ENCODE assay signal across 10 cellular contexts in the genomic region with DNA sequence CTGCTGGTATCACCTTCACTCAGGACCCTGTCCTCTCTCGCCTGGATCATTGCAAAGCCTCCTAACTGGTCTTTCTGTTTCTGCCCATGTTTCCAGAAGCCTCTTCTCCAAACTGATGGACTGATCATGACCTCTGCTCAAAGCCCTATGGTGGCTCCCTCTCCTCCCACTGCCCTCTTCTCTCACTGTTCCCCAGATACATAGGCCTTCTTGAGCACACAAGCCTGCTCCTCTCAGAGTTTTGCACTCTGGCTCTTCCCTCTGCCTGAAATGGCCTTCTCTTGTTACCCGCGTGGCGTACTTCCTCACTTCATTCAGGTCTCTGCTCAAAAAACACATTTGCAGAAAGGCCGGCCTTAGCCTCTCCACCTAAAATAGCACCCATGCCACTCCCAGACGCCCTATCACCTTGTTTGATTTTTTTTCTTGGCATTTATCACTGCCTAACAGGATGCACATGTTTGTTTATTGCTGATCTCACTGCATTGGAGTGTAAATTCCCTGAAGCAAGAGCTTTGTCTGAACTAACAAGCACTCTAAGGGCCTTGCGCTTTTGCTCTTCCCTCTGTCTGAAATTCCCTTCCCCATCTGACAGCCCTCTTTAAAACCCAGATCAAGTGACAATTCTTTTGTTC. TPM values are rescaled to one million over a fixed set of nuclear protein-coding genes. Genes with fewer than 3 reads are reported as not detected.
DNase-seq lines count a peak whose midpoint lies in the region; ATAC-seq and TF ChIP-seq lines count a peak whose summit lies in the region.
"Had no signal": no experiment of that assay in that cellular context is flagged by ENCODE, and none has a peak within 500 bp of the region (broad histone marks: within the 10 kb centered on the region; RNA-seq: fewer than 3 reads in every experiment).

No MANE protein-coding gene starts in this region.

- no peaks in the 10 kb centered on the region for H3K36me3 ChIP-seq in mucosa of stomach (ENCODE audit: control insufficient read depth, insufficient read depth, low read length)
- H3K36me3 ChIP-seq: spleen, upper lobe of left lung had no signal

- DNase-seq in Caki2 (ENCODE audit: low read depth), result peak; percentile 76
- peak; percentile 90 for DNase-seq in LoVo (ENCODE audit: low spot score)
- no peak for DNase-seq in NCI-H524 treated with DMSO at 0.1 percent for 48 hours (lab: John Stamatoyannopoulos, UW)
- DNase-seq: spleen had no signal

- no peak for ATAC-seq in GM18505 (IDR thresholded peaks at IDR 0.05; ENCODE audit: unreplicated experiment)
- ATAC-seq in GM21423 (IDR thresholded peaks at IDR 0.05; ENCODE audit: unreplicated experiment), result no peak
- no peak for ATAC-seq in GM21515 (IDR thresholded peaks at IDR 0.05; ENCODE audit: unreplicated experiment)

- in situ Hi-C loops in Caki2 (cut with HindIII; ENCODE audit: low pct_unique_long_range_greater_than_20kb, low sequenced_read_pairs), result no loop called here

- peak overlapping the region in 4 of 5 experiments; percentile 15 to 43 (median 28) for H3K27ac Mint-ChIP-seq in brain

- peaks cover 20% of the 10 kb centered on the region for H3K36me3 Mint-ChIP-seq in brain

- H3K4me1 ChIP-seq in mucosa of stomach (ENCODE audit: control insufficient read depth, insufficient read depth, low read length), result peaks cover 29% of the 10 kb centered on the region

- no peak overlapping the region for H3K4me3 ChIP-seq in mucosa of stomach (ENCODE audit: low read length)
- H3K4me3 ChIP-seq: upper lobe of left lung had no signal

- peaks cover 0 to 4% (median 0%) of the 10 kb centered on the region in 5 experiments for H3K9me3 Mint-ChIP-seq in brain

- peak overlapping the region; percentile 40 to 94 (median 74) for H3K4me3 Mint-ChIP-seq in brain

- H3K4me1 Mint-ChIP-seq in brain, result peaks cover 32% of the 10 kb centered on the region

- peaks cover 15% of the 10 kb centered on the region for H3K27me3 Mint-ChIP-seq in brain

- no peaks in the 10 kb centered on the region for H3K9me3 ChIP-seq in mucosa of stomach (ENCODE audit: control insufficient read depth, low read length)
- H3K9me3 ChIP-seq: spleen, upper lobe of left lung had no signal

- no peak for TF ChIP-seq POLR2A in GM18505 (IDR thresholded peaks at IDR 0.05; ENCODE audit: borderline replicate concordance, extremely low read depth, insufficient read depth, insufficient read length)

- no peak for TF ChIP-seq CTCF in brain (conservative IDR thresholded peaks at IDR 0.05)

- no peaks in the 10 kb centered on the region for H3K27me3 ChIP-seq in mucosa of stomach (ENCODE audit: control insufficient read depth, insufficient read depth, low read length)
- H3K27me3 ChIP-seq: spleen, upper lobe of left lung had no signal

- peak overlapping the region; percentile 22 for H3K9ac ChIP-seq in mucosa of stomach (ENCODE audit: low read length)

RNA-seq across cellular contexts. Expression of gene ETFA, which starts 1.4 kb away (rescaled TPM):
- total RNA-seq in Caki2 (2014; rRNA removed; shearing (Covaris generic); ENCODE audit: low replicate concordance), result 221 and 246 TPM in 2 replicates
- 87.7 TPM for polyA plus RNA-seq in brain (ENCODE audit: insufficient read depth, low read depth, low replicate concordance)

RNA-seq across cellular contexts. Expression of gene ISL2, which starts 23.9 kb away (rescaled TPM):
- total RNA-seq in Caki2 (2014; rRNA removed; shearing (Covaris generic); ENCODE audit: low replicate concordance), result 1.4 and 8.1 TPM in 2 replicates
- 4.7 TPM for polyA plus RNA-seq in brain (ENCODE audit: insufficient read depth, low read depth, low replicate concordance)
